Comparison of ENCODE assay signal across 20 cellular contexts in genomic region chrX:19825271-19825670, GRCh38.
"Had no signal": no experiment of that assay in that cellular context is flagged by ENCODE, and none has a peak within 500 bp of the region (broad histone marks: within the 10 kb centered on the region; RNA-seq: fewer than 3 reads in every experiment).

No MANE protein-coding gene starts in this region.

- H3K27me3 ChIP-seq: foreskin keratinocyte, neural progenitor cell, right atrium auricular region, suprapubic skin, tibial artery had no signal

- H3K36me3 ChIP-seq: left ventricle myocardium inferior, right atrium auricular region, stomach, suprapubic skin, tibial artery had no signal

- H3K27me3 Mint-ChIP-seq: activated B cell treated with CpG ODN at 0.5 μM for 24 hours; activated CD8-positive, alpha-beta memory T cell treated with anti-CD3 and anti-CD28 coated beads, Interleukin-2, amount 10 ng/mL, durations not matched to agents 7 days and 5 days; activated CD8-positive, alpha-beta T cell treated with anti-CD3 and anti-CD28 coated beads for 36 hours; naive thymus-derived CD4-positive, alpha-beta T cell; stimulated activated naive B cell treated with anti-CD40 and anti-IgM and Interleukin-4, amounts not matched to agents 10 μg/mL and 1 μg/mL and 100 μg/mL, for 72 hours had no signal

- DNase-seq: activated B cell treated with CpG ODN at 0.5 μM for 24 hours; activated CD4-positive, alpha-beta T cell treated with anti-CD3 and anti-CD28 coated beads, Interleukin-2, amount 50 U/mL, for 1 hour; activated CD8-positive, alpha-beta memory T cell treated with anti-CD3 and anti-CD28 coated beads, Interleukin-2, amount 10 ng/mL, durations not matched to agents 7 days and 5 days; activated naive CD4-positive, alpha-beta T cell; amniotic stem cell; central memory CD4-positive, alpha-beta T cell; foreskin keratinocyte; left ventricle myocardium inferior; occipital lobe; stimulated activated naive B cell treated with anti-CD40 and anti-IgM and Interleukin-4, amounts not matched to agents 10 μg/mL and 1 μg/mL and 100 μg/mL, for 72 hours; stomach; tibial artery had no signal

- H3K36me3 Mint-ChIP-seq: neural progenitor cell had no signal

- H3K27ac Mint-ChIP-seq: activated B cell treated with CpG ODN at 0.5 μM for 24 hours; activated CD8-positive, alpha-beta memory T cell treated with anti-CD3 and anti-CD28 coated beads, Interleukin-2, amount 10 ng/mL, durations not matched to agents 7 days and 5 days; activated CD8-positive, alpha-beta T cell treated with anti-CD3 and anti-CD28 coated beads for 36 hours; activated T-cell treated with anti-CD3 and anti-CD28 coated beads, Interleukin-2, amount 50 U/mL, for 72 hours; neural progenitor cell; stimulated activated naive B cell treated with anti-CD40 and anti-IgM and Interleukin-4, amounts not matched to agents 10 μg/mL and 1 μg/mL and 100 μg/mL, for 72 hours had no signal

- H3K4me1 ChIP-seq: foreskin keratinocyte, left ventricle myocardium inferior, right atrium auricular region, tibial artery had no signal

- H3K9me3 Mint-ChIP-seq: activated B cell treated with CpG ODN at 0.5 μM for 24 hours had no signal

- H3K4me1 Mint-ChIP-seq: neural progenitor cell had no signal

- H3K9me3 ChIP-seq: left ventricle myocardium inferior, suprapubic skin had no signal

- H3K4me3 ChIP-seq: left ventricle myocardium inferior, lung, neural progenitor cell, right atrium auricular region, stomach, suprapubic skin, tibial artery had no signal

- H3K4me3 Mint-ChIP-seq: activated B cell treated with CpG ODN at 0.5 μM for 24 hours; activated CD8-positive, alpha-beta memory T cell treated with anti-CD3 and anti-CD28 coated beads, Interleukin-2, amount 10 ng/mL, durations not matched to agents 7 days and 5 days; activated CD8-positive, alpha-beta T cell treated with anti-CD3 and anti-CD28 coated beads for 36 hours; activated T-cell treated with anti-CD3 and anti-CD28 coated beads, Interleukin-2, amount 50 U/mL, for 72 hours; neural progenitor cell; stimulated activated naive B cell treated with anti-CD40 and anti-IgM and Interleukin-4, amounts not matched to agents 10 μg/mL and 1 μg/mL and 100 μg/mL, for 72 hours had no signal

- ATAC-seq: foreskin keratinocyte; SK-N-SH treated with all-trans-retinoic acid at 6 μM for 48 hours; stimulated activated naive B cell treated with anti-CD40 and anti-IgM and Interleukin-4, amounts not matched to agents 10 μg/mL and 1 μg/mL and 100 μg/mL, for 72 hours had no signal

- H3K27ac ChIP-seq: foreskin keratinocyte, left ventricle myocardium inferior, neural progenitor cell, right atrium auricular region, stomach, suprapubic skin, tibial artery had no signal
